Comparison of ENCODE assay signal across 16 cellular contexts in the genomic region with DNA sequence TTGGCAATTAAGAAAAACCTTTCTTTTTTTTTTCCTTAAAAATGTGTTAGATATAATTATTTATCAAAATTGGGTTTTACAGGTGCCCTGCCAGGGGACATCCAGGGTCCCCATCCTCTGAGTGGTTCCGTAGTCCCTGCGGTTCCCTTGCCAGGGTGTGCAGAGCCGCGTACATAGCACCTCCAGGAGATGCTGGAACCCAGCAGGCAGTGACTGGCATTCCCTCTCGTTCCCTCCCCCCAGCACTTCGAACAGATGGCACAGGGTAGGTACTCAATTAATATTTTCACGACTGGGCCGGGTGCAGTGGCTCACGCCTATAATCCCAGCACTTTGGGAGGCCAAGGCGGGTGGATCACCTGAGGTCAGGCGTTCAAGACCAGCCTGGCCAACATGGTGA.
"Had no signal": no experiment of that assay in that cellular context is flagged by ENCODE, and none has a peak within 500 bp of the region (broad histone marks: within the 10 kb centered on the region; RNA-seq: fewer than 3 reads in every experiment).

No MANE protein-coding gene starts in this region.

- H3K9me3 Mint-ChIP-seq: activated CD4-positive, alpha-beta memory T cell treated with anti-CD3 and anti-CD28 coated beads for 36 hours; activated naive CD8-positive, alpha-beta T cell treated with anti-CD3 and anti-CD28 coated beads for 36 hours; endodermal cell; mesothelial cell of epicardium; naive thymus-derived CD8-positive, alpha-beta T cell; neural progenitor cell; WTC11 had no signal

- H3K36me3 ChIP-seq: neural progenitor cell, upper lobe of left lung had no signal

- H3K4me3 Mint-ChIP-seq: activated CD4-positive, alpha-beta memory T cell treated with anti-CD3 and anti-CD28 coated beads for 36 hours; activated naive CD8-positive, alpha-beta T cell treated with anti-CD3 and anti-CD28 coated beads for 36 hours; endodermal cell; mesothelial cell of epicardium; naive thymus-derived CD8-positive, alpha-beta T cell; neural progenitor cell; WTC11 had no signal

- ATAC-seq: naive thymus-derived CD8-positive, alpha-beta T cell; WTC11 had no signal

- DNase-seq: activated CD4-positive, alpha-beta memory T cell treated with anti-CD3 and anti-CD28 coated beads for 36 hours; activated naive CD4-positive, alpha-beta T cell treated with Interleukin-2 at 50 U/mL for 16 hours; activated naive CD8-positive, alpha-beta T cell treated with anti-CD3 and anti-CD28 coated beads for 36 hours; activated T-cell treated with anti-CD3 and anti-CD28 coated beads, Interleukin-2, amount 50 U/mL, for 48 hours; cortex of kidney; endodermal cell; kidney; naive thymus-derived CD8-positive, alpha-beta T cell; stimulated activated CD4-positive, alpha-beta T cell treated with anti-CD3 and anti-CD28 coated beads, Interleukin-1b, Interleukin-23, amount 100 ng/mL, for 48 hours; T1000; upper lobe of left lung had no signal

- H3K4me1 ChIP-seq: neural progenitor cell had no signal

- H3K4me1 Mint-ChIP-seq: activated naive CD8-positive, alpha-beta T cell treated with anti-CD3 and anti-CD28 coated beads for 36 hours; naive thymus-derived CD8-positive, alpha-beta T cell had no signal

- H3K27ac ChIP-seq: neural progenitor cell had no signal

- H3K9me3 ChIP-seq: upper lobe of left lung had no signal

- H3K36me3 Mint-ChIP-seq: activated CD4-positive, alpha-beta memory T cell treated with anti-CD3 and anti-CD28 coated beads for 36 hours; activated naive CD8-positive, alpha-beta T cell treated with anti-CD3 and anti-CD28 coated beads for 36 hours; mesothelial cell of epicardium; naive thymus-derived CD8-positive, alpha-beta T cell; WTC11 had no signal

- H3K27ac Mint-ChIP-seq: activated CD4-positive, alpha-beta memory T cell treated with anti-CD3 and anti-CD28 coated beads for 36 hours; activated naive CD8-positive, alpha-beta T cell treated with anti-CD3 and anti-CD28 coated beads for 36 hours; endodermal cell; naive thymus-derived CD8-positive, alpha-beta T cell; neural progenitor cell; progenitor cell of endocrine pancreas; WTC11 had no signal

- H3K9ac ChIP-seq: neural progenitor cell had no signal

- H3K4me2 ChIP-seq: neural progenitor cell had no signal

- H3K27me3 ChIP-seq: neural progenitor cell, upper lobe of left lung had no signal

- H3K4me3 ChIP-seq: lung, neural progenitor cell, upper lobe of left lung had no signal

- H2AFZ ChIP-seq: neural progenitor cell had no signal
